In genomic region chr13:85486663-85487062, GRCh38 we compare ENCODE assay signal across 1 cellular context.
TF ChIP-seq lines count a peak whose summit lies in the region.

No MANE protein-coding gene starts in this region.

TF ChIP-seq in IMR-90, 13 proteins besides CTCF, POLR2A, EP300 and RAD21:
- TF ChIP-seq MXI1 (IDR thresholded peaks at IDR 0.05; ENCODE audit: borderline replicate concordance, low read depth, low read length) (no peak), CHD1 (IDR thresholded peaks at IDR 0.05; ENCODE audit: low read depth, low read length) (no peak), MAZ (IDR thresholded peaks at IDR 0.05; ENCODE audit: borderline replicate concordance, low read depth, low read length) (no peak), RFX5 (IDR thresholded peaks at IDR 0.05; ENCODE audit: low read depth, low read length) (no peak), CEBPB (IDR thresholded peaks at IDR 0.05; ENCODE audit: low read depth, low read length) (no peak), MAFK (IDR thresholded peaks at IDR 0.05; ENCODE audit: low read depth, low read length) (no peak), NFE2L2 (IDR thresholded peaks at IDR 0.05; ENCODE audit: low read depth, low read length) (no peak), RCOR1 (IDR thresholded peaks at IDR 0.05; ENCODE audit: insufficient replicate concordance, low read length) (no peak), SMC3 (IDR thresholded peaks at IDR 0.05; ENCODE audit: low read depth, low read length) (no peak), USF2 (IDR thresholded peaks at IDR 0.05; ENCODE audit: low read depth, low read length) (no peak), BHLHE40 (IDR thresholded peaks at IDR 0.05; ENCODE audit: low read depth, low read length) (no peak)
